Comparison of ENCODE assay signal across 24 cellular contexts in genomic region chr6:123508290-123508689, GRCh38.
"Had no signal": no experiment of that assay in that cellular context is flagged by ENCODE, and none has a peak within 500 bp of the region (broad histone marks: within the 10 kb centered on the region; RNA-seq: fewer than 3 reads in every experiment).

No MANE protein-coding gene starts in this region.

- H3K4me3 ChIP-seq: colonic mucosa, coronary artery, dorsolateral prefrontal cortex, esophagus muscularis mucosa, esophagus squamous epithelium, gastrocnemius medialis, gastroesophageal sphincter, heart left ventricle had no signal

- H3K27ac ChIP-seq: colonic mucosa, coronary artery, dorsolateral prefrontal cortex, epithelial cell of prostate, esophagus muscularis mucosa, esophagus squamous epithelium, foreskin keratinocyte, gastroesophageal sphincter had no signal

- H3K36me3 ChIP-seq: colonic mucosa, esophagus muscularis mucosa, esophagus squamous epithelium, gastroesophageal sphincter had no signal

- ATAC-seq: effector memory CD8-positive, alpha-beta T cell; esophagus mucosa; foreskin keratinocyte; gastrocnemius medialis; gastroesophageal sphincter had no signal

- H3K27me3 ChIP-seq: colonic mucosa, dorsolateral prefrontal cortex, esophagus muscularis mucosa, esophagus squamous epithelium, foreskin keratinocyte, gastrocnemius medialis, gastroesophageal sphincter, heart left ventricle had no signal

- DNase-seq: colonic mucosa; cortex of kidney; dermis blood vessel endothelial cell; dorsolateral prefrontal cortex; effector CD4-positive, alpha-beta T cell; effector CD8-positive, alpha-beta T cell; effector memory CD4-positive, alpha-beta T cell; effector memory CD8-positive, alpha-beta T cell; endodermal cell; erythroblast; esophagus squamous epithelium; foreskin fibroblast; foreskin keratinocyte; foreskin melanocyte; gastrocnemius medialis; glutamatergic neuron; head of caudate nucleus; heart left ventricle had no signal

- H3K4me3 Mint-ChIP-seq: dendritic cell treated with granulocyte-macrophage colony-stimulating factor and Interleukin-4, amounts not matched to agents 40 ng/mL and 50 ng/mL, for 4 days; effector memory CD8-positive, alpha-beta T cell; endodermal cell had no signal

- H3K4me1 ChIP-seq: colonic mucosa, esophagus muscularis mucosa, esophagus squamous epithelium, foreskin keratinocyte, gastroesophageal sphincter, heart left ventricle had no signal

- H3K9me3 ChIP-seq: colonic mucosa, esophagus muscularis mucosa, esophagus squamous epithelium, gastrocnemius medialis, gastroesophageal sphincter, heart left ventricle had no signal

- H3K27ac Mint-ChIP-seq: dendritic cell treated with granulocyte-macrophage colony-stimulating factor and Interleukin-4, amounts not matched to agents 40 ng/mL and 50 ng/mL, for 4 days; effector memory CD8-positive, alpha-beta T cell; endodermal cell had no signal

- H3K27me3 Mint-ChIP-seq: dendritic cell treated with granulocyte-macrophage colony-stimulating factor and Interleukin-4, amounts not matched to agents 40 ng/mL and 50 ng/mL, for 4 days; effector memory CD8-positive, alpha-beta T cell had no signal

- H3K9me3 Mint-ChIP-seq: dendritic cell treated with granulocyte-macrophage colony-stimulating factor and Interleukin-4, amounts not matched to agents 40 ng/mL and 50 ng/mL, for 4 days; endodermal cell had no signal
